10 cellular contexts compared by ENCODE assay signal in the genomic region with DNA sequence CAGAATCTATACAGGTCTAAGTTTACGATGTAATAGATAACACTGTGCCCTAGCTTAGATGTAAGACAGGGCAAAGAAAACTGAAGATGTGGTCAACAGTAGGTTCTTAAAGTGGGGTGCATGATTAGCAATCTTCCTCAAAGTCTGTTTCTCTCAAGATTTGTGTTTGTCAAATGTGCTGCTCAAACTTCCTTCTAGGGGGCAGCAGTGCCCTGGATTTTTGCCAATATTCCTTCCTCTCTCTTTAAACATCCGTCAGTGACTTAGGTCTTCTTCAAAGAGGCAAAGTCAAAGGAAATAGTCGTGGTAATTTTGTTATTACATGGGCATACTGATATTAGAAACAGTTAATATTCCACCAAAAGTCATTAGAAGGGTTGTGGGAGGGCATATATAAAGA. TPM values are rescaled to one million over a fixed set of nuclear protein-coding genes. Genes with fewer than 3 reads are reported as not detected.
A peak's percentile ranks its signal among the peaks of the same experiment; 100 is the strongest.
DNase-seq lines count a peak whose midpoint lies in the region; ATAC-seq and TF ChIP-seq lines count a peak whose summit lies in the region.
"Had no signal": no experiment of that assay in that cellular context is flagged by ENCODE, and none has a peak within 500 bp of the region (broad histone marks: within the 10 kb centered on the region; RNA-seq: fewer than 3 reads in every experiment).

No MANE protein-coding gene starts in this region.

- H3K27me3 Mint-ChIP-seq in chondrocyte (ENCODE audit: low read depth) (no peaks in the 10 kb centered on the region), osteocyte (ENCODE audit: unreplicated experiment) (no peaks in the 10 kb centered on the region)

- DNase-seq in DMS 273 (lab: John Stamatoyannopoulos, UW; ENCODE audit: unreplicated experiment) = peak; percentile 35
- no peak for DNase-seq in DMS 273 treated with DMSO at 0.1 percent for 48 hours (lab: John Stamatoyannopoulos, UW)
- peak; percentile 43 for DNase-seq in MV-4-11 (lab: John Stamatoyannopoulos, UW)
- DNase-seq in chondrocyte (ENCODE audit: low spot score) = no peak
- no peak for DNase-seq in osteocyte (ENCODE audit: extremely low spot score, unreplicated experiment)
- no peak for DNase-seq in epidermal melanocyte (ENCODE audit: insufficient read length, low spot score)
- DNase-seq in stimulated activated effector memory CD8-positive, alpha-beta T cell treated with anti-CD3 and anti-CD28 coated beads, Interleukin-12 subunit alpha, Interleukin-12 subunit beta, amount 100 ng/mL, for 72 hours (ENCODE audit: low spot score in 2 of 2) = no peak
- DNase-seq: 8988T; activated CD4-positive, alpha-beta T cell treated with anti-CD3 and anti-CD28 coated beads, Interleukin-2, amount 50 U/mL, for 4 hours had no signal

- H3K4me3 Mint-ChIP-seq in chondrocyte (ENCODE audit: unreplicated experiment) = no peak overlapping the region
- H3K4me3 Mint-ChIP-seq in osteocyte (ENCODE audit: unreplicated experiment) = no peak overlapping the region
- no peak overlapping the region for H3K4me3 Mint-ChIP-seq in stimulated activated effector memory CD8-positive, alpha-beta T cell treated with anti-CD3 and anti-CD28 coated beads, Interleukin-12 subunit alpha, Interleukin-12 subunit beta, amount 100 ng/mL, for 72 hours

- H3K4me1 Mint-ChIP-seq in chondrocyte (ENCODE audit: low read depth) (peaks cover 4% of the 10 kb centered on the region), osteocyte (ENCODE audit: unreplicated experiment) (peaks cover 5% of the 10 kb centered on the region)
- H3K4me1 Mint-ChIP-seq in stimulated activated effector memory CD8-positive, alpha-beta T cell treated with anti-CD3 and anti-CD28 coated beads, Interleukin-12 subunit alpha, Interleukin-12 subunit beta, amount 100 ng/mL, for 72 hours = no peaks in the 10 kb centered on the region

- TF ChIP-seq CTCF in chondrocyte (IDR thresholded peaks at IDR 0.05) (peak; percentile 63), osteocyte (IDR thresholded peaks at IDR 0.05) (peak; percentile 38)

- H3K27ac Mint-ChIP-seq in chondrocyte (ENCODE audit: unreplicated experiment) (no peak overlapping the region), osteocyte (ENCODE audit: unreplicated experiment) (no peak overlapping the region)
- H3K27ac Mint-ChIP-seq in stimulated activated effector memory CD8-positive, alpha-beta T cell treated with anti-CD3 and anti-CD28 coated beads, Interleukin-12 subunit alpha, Interleukin-12 subunit beta, amount 100 ng/mL, for 72 hours = no peak overlapping the region

- ATAC-seq in stimulated activated effector memory CD8-positive, alpha-beta T cell treated with anti-CD3 and anti-CD28 coated beads, Interleukin-12 subunit alpha, Interleukin-12 subunit beta, amount 100 ng/mL, for 72 hours = no peak
- no peak for ATAC-seq in HG02970 (IDR thresholded peaks at IDR 0.05; ENCODE audit: low FRiP score, unreplicated experiment)

- H3K36me3 Mint-ChIP-seq in chondrocyte (ENCODE audit: low read depth) (no peaks in the 10 kb centered on the region), osteocyte (ENCODE audit: unreplicated experiment) (no peaks in the 10 kb centered on the region)
- no peaks in the 10 kb centered on the region for H3K36me3 Mint-ChIP-seq in stimulated activated effector memory CD8-positive, alpha-beta T cell treated with anti-CD3 and anti-CD28 coated beads, Interleukin-12 subunit alpha, Interleukin-12 subunit beta, amount 100 ng/mL, for 72 hours

- no peaks in the 10 kb centered on the region for H3K9me3 Mint-ChIP-seq in chondrocyte (ENCODE audit: low read depth)
- no peaks in the 10 kb centered on the region for H3K9me3 Mint-ChIP-seq in osteocyte (ENCODE audit: unreplicated experiment)
- H3K9me3 Mint-ChIP-seq in stimulated activated effector memory CD8-positive, alpha-beta T cell treated with anti-CD3 and anti-CD28 coated beads, Interleukin-12 subunit alpha, Interleukin-12 subunit beta, amount 100 ng/mL, for 72 hours = peaks cover 16% of the 10 kb centered on the region

RNA-seq across cellular contexts. Expression of a gene that starts 4.2 kb away (rescaled TPM):
- total RNA-seq in chondrocyte = not detected in 3 replicates
- total RNA-seq in osteocyte = not detected in 2 replicates

Comparison
In these comparisons a context has a peak if more than half of its experiments do, and no peak if none do; other contexts are left out.
1. DNase-seq: peak in DMS 273 (single experiment) and MV-4-11 (single experiment); none in DMS 273 treated with DMSO at 0.1 percent for 48 hours (single experiment), chondrocyte (single experiment), osteocyte (single experiment), epidermal melanocyte (single experiment) and stimulated activated effector memory CD8-positive, alpha-beta T cell treated with anti-CD3 and anti-CD28 coated beads, Interleukin-12 subunit alpha, Interleukin-12 subunit beta, amount 100 ng/mL, for 72 hours (0 of 2).